9 cellular contexts compared by ENCODE assay signal in the genomic region with DNA sequence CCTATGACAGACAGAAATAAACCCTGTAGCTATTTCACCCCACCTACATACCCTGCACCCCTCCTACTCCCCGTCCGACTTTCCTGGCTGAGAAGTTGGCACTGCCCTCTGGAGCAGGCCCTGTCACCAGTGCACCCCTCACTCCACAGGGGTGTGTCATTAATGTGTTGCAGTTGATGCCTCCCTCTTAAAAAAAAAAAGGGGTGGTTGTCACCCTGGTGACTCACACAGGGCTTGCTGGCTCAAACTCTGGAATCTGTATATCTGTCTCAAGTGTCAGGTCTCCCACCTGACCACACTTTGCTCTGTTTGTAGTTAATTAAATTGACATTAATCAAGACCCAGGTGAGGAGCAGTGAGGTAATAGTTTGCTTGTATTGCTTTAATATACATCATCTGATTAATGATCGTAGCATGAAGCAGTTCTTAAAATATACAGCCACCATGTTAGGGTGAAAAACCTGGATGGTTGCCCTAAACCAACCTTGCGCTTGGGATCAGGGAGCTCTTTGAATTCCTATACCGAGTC. TPM values are rescaled to one million over a fixed set of nuclear protein-coding genes. Genes with fewer than 3 reads are reported as not detected.
DNase-seq lines count a peak whose midpoint lies in the region; ATAC-seq, FAIRE-seq and TF ChIP-seq lines count a peak whose summit lies in the region.
"Had no signal": no experiment of that assay in that cellular context is flagged by ENCODE, and none has a peak within 500 bp of the region (broad histone marks: within the 10 kb centered on the region; RNA-seq: fewer than 3 reads in every experiment).

No MANE protein-coding gene starts in this region.

- no peak for TF ChIP-seq CTCF in kidney (IDR thresholded peaks at IDR 0.05; ENCODE audit: borderline replicate concordance, extremely low read depth, insufficient read depth)
- TF ChIP-seq CTCF in GM10248 (IDR thresholded peaks at IDR 0.05; ENCODE audit: control extremely low read depth, extremely low read depth, low read depth, missing control alignments) = no peak

- intact Hi-C loops in activated T-helper 1 cell treated with anti-CD3 and anti-CD28 coated beads, Interleukin-12 subunit alpha, Interleukin-12 subunit beta, Interleukin-2, Interleukin-4 antibody, amounts not matched to agents 30 ng/mL and 10 ng/mL and 1 ng/mL, durations not matched to agents 14 hours and 24 hours and 36 hours (cut with micrococcal nuclease) = no loop called here
- intact Hi-C loops in kidney (cut with DNase I) = no loop called here
- intact Hi-C loops in left colon (cut with DNase I, micrococcal nuclease) = no loop called here

- peaks cover 51% of the 10 kb centered on the region for H3K4me1 Mint-ChIP-seq in activated T-helper 1 cell treated with anti-CD3 and anti-CD28 coated beads, Interleukin-12 subunit alpha, Interleukin-12 subunit beta, Interleukin-2, Interleukin-4 antibody, amounts not matched to agents 30 ng/mL and 10 ng/mL and 1 ng/mL, durations not matched to agents 14 hours and 24 hours and 36 hours (ENCODE audit: low read depth)

- no peak for FAIRE-seq in kidney (lab: Jason Lieb, UNC)
- FAIRE-seq: GM12892 had no signal

- no peaks in the 10 kb centered on the region for H3K9me3 ChIP-seq in kidney (ENCODE audit: control insufficient read depth in 1 of 2, low read length in 2 of 2)

- in situ Hi-C loops in ACHN (cut with HindIII; ENCODE audit: low pct_ligation_motif_present, low pct_unique_long_range_greater_than_20kb, low sequenced_read_pairs) = no loop called here

- H3K36me3 ChIP-seq in kidney (ENCODE audit: control insufficient read depth in 1 of 2, insufficient read depth in 2 of 2, low read length in 2 of 2) = no peaks in the 10 kb centered on the region

- no peak overlapping the region for H3K9ac ChIP-seq in kidney (ENCODE audit: low read length in 2 of 2)

- H3K4me1 ChIP-seq in kidney (ENCODE audit: control insufficient read depth in 1 of 2, insufficient read depth in 1 of 2, low read depth in 1 of 2, low read length in 2 of 2) = peaks cover 16 to 18% of the 10 kb centered on the region in 2 donors

- DNase-seq in ACHN = peak; percentile 27
- DNase-seq in H4 (ENCODE audit: low spot score) = peak; percentile 49
- DNase-seq in activated T-helper 1 cell treated with anti-CD3 and anti-CD28 coated beads, Interleukin-12 subunit alpha, Interleukin-12 subunit beta, Interleukin-2, Interleukin-4 antibody, amounts not matched to agents 30 ng/mL and 10 ng/mL and 1 ng/mL, durations not matched to agents 14 hours and 24 hours and 36 hours (ENCODE audit: low spot score) = no peak
- DNase-seq in kidney = peak; percentile 37
- DNase-seq in left colon = no peak
- no peak for DNase-seq in germinal center (ENCODE audit: low spot score)
- no peak for DNase-seq in GM10248 (ENCODE audit: extremely low spot score)

- ATAC-seq in left colon (no peak), HG02870 (IDR thresholded peaks at IDR 0.05; ENCODE audit: unreplicated experiment) (no peak)

- POLR2A ChIA-PET in GM10248 (lab: Yijun Ruan, JAX) = no interaction called here

- H3K4me3 ChIP-seq in kidney (ENCODE audit: low read length in 2 of 2) = no peak overlapping the region

- CTCF ChIA-PET in GM10248 (lab: Yijun Ruan, JAX) = interaction anchor here (0.9 to 6.1 kb wide), 3 partner anchors 14 to 87 kb away, joined by 3 to 21 read pairs (median 3); no protein-coding TSS in a partner anchor

- H3K36me3 Mint-ChIP-seq in activated T-helper 1 cell treated with anti-CD3 and anti-CD28 coated beads, Interleukin-12 subunit alpha, Interleukin-12 subunit beta, Interleukin-2, Interleukin-4 antibody, amounts not matched to agents 30 ng/mL and 10 ng/mL and 1 ng/mL, durations not matched to agents 14 hours and 24 hours and 36 hours (ENCODE audit: low read depth) = peaks cover 6% of the 10 kb centered on the region

- H3K27me3 Mint-ChIP-seq in activated T-helper 1 cell treated with anti-CD3 and anti-CD28 coated beads, Interleukin-12 subunit alpha, Interleukin-12 subunit beta, Interleukin-2, Interleukin-4 antibody, amounts not matched to agents 30 ng/mL and 10 ng/mL and 1 ng/mL, durations not matched to agents 14 hours and 24 hours and 36 hours (ENCODE audit: insufficient read depth) = no peaks in the 10 kb centered on the region

- peak overlapping the region; percentile 66 for H3K4me3 Mint-ChIP-seq in activated T-helper 1 cell treated with anti-CD3 and anti-CD28 coated beads, Interleukin-12 subunit alpha, Interleukin-12 subunit beta, Interleukin-2, Interleukin-4 antibody, amounts not matched to agents 30 ng/mL and 10 ng/mL and 1 ng/mL, durations not matched to agents 14 hours and 24 hours and 36 hours

- no peak overlapping the region for H3K27ac ChIP-seq in kidney (ENCODE audit: low read depth in 2 of 2, low read length in 2 of 2)

- H3K9me3 Mint-ChIP-seq in activated T-helper 1 cell treated with anti-CD3 and anti-CD28 coated beads, Interleukin-12 subunit alpha, Interleukin-12 subunit beta, Interleukin-2, Interleukin-4 antibody, amounts not matched to agents 30 ng/mL and 10 ng/mL and 1 ng/mL, durations not matched to agents 14 hours and 24 hours and 36 hours = no peaks in the 10 kb centered on the region

- H3K27ac Mint-ChIP-seq in activated T-helper 1 cell treated with anti-CD3 and anti-CD28 coated beads, Interleukin-12 subunit alpha, Interleukin-12 subunit beta, Interleukin-2, Interleukin-4 antibody, amounts not matched to agents 30 ng/mL and 10 ng/mL and 1 ng/mL, durations not matched to agents 14 hours and 24 hours and 36 hours = peak overlapping the region; percentile 1

RNA-seq across cellular contexts. Expression of a gene that starts 2.0 kb away (rescaled TPM):
- 10.9 and 30.5 TPM in 2 replicates for total RNA-seq in H4 (2014; rRNA removed; shearing (Covaris generic))
- total RNA-seq in activated T-helper 1 cell treated with anti-CD3 and anti-CD28 coated beads, Interleukin-12 subunit alpha, Interleukin-12 subunit beta, Interleukin-2, Interleukin-4 antibody, amounts not matched to agents 30 ng/mL and 10 ng/mL and 1 ng/mL, durations not matched to agents 14 hours and 24 hours and 36 hours = 139 and 142 TPM in 2 replicates
- total RNA-seq in kidney (91.0 TPM), left colon (100 to 1,000 TPM; 104 to 135 TPM)
- 18.0 TPM for polyA plus RNA-seq in kidney (ENCODE audit: insufficient read depth, low read depth, low replicate concordance)

Comparison
In these comparisons a context has a peak if more than half of its experiments do, and no peak if none do; other contexts are left out.
1. DNase-seq: peak in ACHN (single experiment), H4 (single experiment) and kidney (single experiment); none in activated T-helper 1 cell treated with anti-CD3 and anti-CD28 coated beads, Interleukin-12 subunit alpha, Interleukin-12 subunit beta, Interleukin-2, Interleukin-4 antibody, amounts not matched to agents 30 ng/mL and 10 ng/mL and 1 ng/mL, durations not matched to agents 14 hours and 24 hours and 36 hours (single experiment), left colon (0 of 2), germinal center (single experiment) and GM10248 (single experiment).